1 cellular context compared by ENCODE assay signal in genomic region chr20:36736451-36737182, GRCh38.
TF ChIP-seq lines count a peak whose summit lies in the region.

No MANE protein-coding gene starts in this region.

TF ChIP-seq in H1, 55 proteins besides CTCF, POLR2A, EP300 and RAD21:
- TF ChIP-seq RFX5 (IDR thresholded peaks at IDR 0.05; ENCODE audit: borderline replicate concordance, low read depth, low read length) (no peak), CHD1 (IDR thresholded peaks at IDR 0.05; ENCODE audit: low read depth, low read length) (no peak), RBBP5 (IDR thresholded peaks at IDR 0.05; ENCODE audit: borderline replicate concordance, low read depth, low read length) (no peak), CREB1 (IDR thresholded peaks at IDR 0.05) (no peak), POU5F1 (IDR thresholded peaks at IDR 0.05; ENCODE audit: low read depth, low read length) (no peak), SP1 (IDR thresholded peaks at IDR 0.05; ENCODE audit: low read depth, low read length) (no peak)
